Comparison of ENCODE assay signal across 11 cellular contexts in the genomic region with DNA sequence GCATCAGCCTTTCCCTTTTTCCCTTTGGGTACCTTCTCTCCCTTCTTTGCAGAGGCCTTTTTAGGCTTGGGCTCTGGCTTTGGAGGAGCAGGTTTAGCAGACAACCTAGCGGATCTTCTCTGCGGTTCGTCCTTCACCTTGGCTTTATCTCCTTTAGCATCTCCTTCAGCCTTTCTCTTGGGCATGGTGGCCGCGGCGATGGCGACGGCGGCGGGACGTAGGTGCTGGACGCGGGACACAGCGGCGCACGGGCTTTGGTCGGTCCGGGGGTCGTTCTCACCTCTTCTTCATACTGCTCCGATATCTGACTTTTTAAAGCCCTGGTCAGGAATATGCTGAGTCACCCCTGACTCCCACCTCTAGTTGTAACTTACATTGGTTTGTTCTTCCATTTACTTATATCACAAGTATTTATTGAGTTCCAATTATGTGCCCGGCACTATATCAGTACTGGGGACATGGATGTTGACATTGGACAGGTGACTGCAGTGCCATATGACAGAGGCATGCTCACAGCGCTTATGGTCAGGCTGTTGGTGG.
"Had no signal": no experiment of that assay in that cellular context is flagged by ENCODE, and none has a peak within 500 bp of the region (broad histone marks: within the 10 kb centered on the region; RNA-seq: fewer than 3 reads in every experiment).

No MANE protein-coding gene starts in this region.

- H3K27me3 Mint-ChIP-seq: progenitor cell of endocrine pancreas, type B pancreatic cell had no signal

- H3K27ac Mint-ChIP-seq: progenitor cell of endocrine pancreas, type B pancreatic cell had no signal

- H3K27ac ChIP-seq: brain microvascular endothelial cell had no signal

- ATAC-seq: esophagus mucosa, right cardiac atrium had no signal

- H3K4me3 Mint-ChIP-seq: activated naive CD4-positive, alpha-beta T cell treated with anti-CD3 and anti-CD28 coated beads, Interleukin-2, amount 10 ng/mL, durations not matched to agents 7 days and 5 days; type B pancreatic cell had no signal

- H3K36me3 Mint-ChIP-seq: type B pancreatic cell had no signal

- H3K27me3 ChIP-seq: brain microvascular endothelial cell had no signal

- H3K9me3 Mint-ChIP-seq: activated naive CD4-positive, alpha-beta T cell treated with anti-CD3 and anti-CD28 coated beads, Interleukin-2, amount 10 ng/mL, durations not matched to agents 7 days and 5 days; type B pancreatic cell had no signal

- DNase-seq: activated naive CD4-positive, alpha-beta T cell treated with anti-CD3 and anti-CD28 coated beads, Interleukin-2, amount 10 ng/mL, durations not matched to agents 7 days and 5 days; brain microvascular endothelial cell; hippocampal formation; stimulated activated naive CD4-positive, alpha-beta T cell treated with Interleukin-2 at 50 U/mL for 16 hours; SW 1271; T-helper 9 cell had no signal

- H3K4me2 ChIP-seq: smooth muscle cell had no signal

- H3K36me3 ChIP-seq: brain microvascular endothelial cell had no signal

- H3K4me3 ChIP-seq: smooth muscle cell had no signal
